8 cellular contexts compared by ENCODE assay signal in genomic region chr7:116630932-116631449, GRCh38. TPM values are rescaled to one million over a fixed set of nuclear protein-coding genes. Genes with fewer than 3 reads are reported as not detected.
DNase-seq lines count a peak whose midpoint lies in the region; ATAC-seq, FAIRE-seq and TF ChIP-seq lines count a peak whose summit lies in the region.

No MANE protein-coding gene starts in this region.

- no peaks in the 10 kb centered on the region for H3K79me2 ChIP-seq in MM.1S (ENCODE audit: low read length)

- H3K9me2 ChIP-seq in MM.1S (replicated peaks; ENCODE audit: insufficient read depth, low read length), result no peaks in the 10 kb centered on the region

- H3K4me1 ChIP-seq in A673 (ENCODE audit: insufficient read depth, low read length, poor library complexity, severe bottlenecking), result peaks cover 7% of the 10 kb centered on the region
- peaks cover 27% of the 10 kb centered on the region for H3K4me1 ChIP-seq in MM.1S (ENCODE audit: low read length)
- peaks cover 2 to 9% of the 10 kb centered on the region in 2 donors for H3K4me1 ChIP-seq in mucosa of rectum (ENCODE audit: control insufficient read depth in 2 of 2, insufficient read depth in 2 of 2, low read length in 2 of 2)

- intact Hi-C loops in A673 (cut with micrococcal nuclease; ENCODE audit: unreplicated experiment), result no loop called here

- peak; percentile 49 for ATAC-seq in GM21381 (IDR thresholded peaks at IDR 0.05; ENCODE audit: unreplicated experiment)
- no peak for ATAC-seq in GM18868 (IDR thresholded peaks at IDR 0.05; ENCODE audit: unreplicated experiment)

- POLR2A ChIA-PET in A673 (lab: Charles Lee; ENCODE audit: low non-redundant PET), result no interaction called here

- no peak for TF ChIP-seq CTCF in A673 (conservative IDR thresholded peaks at IDR 0.05; ENCODE audit: low read depth, low read length)
- no peak for TF ChIP-seq CTCF in MM.1S (IDR thresholded peaks at IDR 0.05; ENCODE audit: low read length)
- TF ChIP-seq CTCF in bronchial epithelial cell (IDR thresholded peaks at IDR 0.05; ENCODE audit: insufficient read depth, low read length, severe bottlenecking), result no peak

- H3K4me2 ChIP-seq in MM.1S (ENCODE audit: low read depth, low read length), result peak overlapping the region; percentile 86

- H3K27me3 ChIP-seq in A673 (replicated peaks; ENCODE audit: insufficient read depth, low read depth, low read length, poor library complexity), result no peaks in the 10 kb centered on the region
- no peaks in the 10 kb centered on the region for H3K27me3 ChIP-seq in MM.1S (replicated peaks; ENCODE audit: insufficient read depth, low read length)
- H3K27me3 ChIP-seq in bronchial epithelial cell (ENCODE audit: control insufficient read depth, insufficient read depth, low read length), result no peaks in the 10 kb centered on the region
- no peaks in the 10 kb centered on the region for H3K27me3 ChIP-seq in mucosa of rectum (ENCODE audit: control insufficient read depth in 2 of 2, insufficient read depth in 2 of 2, low read length in 2 of 2)

- CTCF ChIA-PET in A673 (lab: Charles Lee), result interaction anchor here (0.6 kb wide), 1 partner anchor 85 kb away, joined by 3 read pairs; no protein-coding TSS in a partner anchor

- no peak overlapping the region for H3K4me3 ChIP-seq in A673 (ENCODE audit: low read depth, low read length, poor library complexity, severe bottlenecking)
- H3K4me3 ChIP-seq in MM.1S (ENCODE audit: low read length), result peak overlapping the region; percentile 53
- H3K4me3 ChIP-seq in bronchial epithelial cell (ENCODE audit: low read depth, low read length), result no peak overlapping the region
- H3K4me3 ChIP-seq in mucosa of rectum (ENCODE audit: low read length in 2 of 2), result peak overlapping the region; percentile 44 to 58

- H2AFZ ChIP-seq in MM.1S (ENCODE audit: low read length), result peak overlapping the region; percentile 68

- no TSS peak for BruUV-seq in A673 (replicated peaks; lab: Mats Ljungman, UMichigan)

- FAIRE-seq in bronchial epithelial cell (lab: Jason Lieb, UNC), result peak; percentile 99

- H3K27ac ChIP-seq in A673 (ENCODE audit: low read depth, low read length, poor library complexity, severe bottlenecking), result no peak overlapping the region
- peak overlapping the region; percentile 49 for H3K27ac ChIP-seq in MM.1S (ENCODE audit: low read length)
- peak overlapping the region; percentile 69 for H3K27ac ChIP-seq in mucosa of rectum (ENCODE audit: low read depth in 2 of 2, low read length in 2 of 2)

- H3K9ac ChIP-seq in MM.1S (ENCODE audit: low read length), result peak overlapping the region; percentile 30; the same call in 1 of the 2 replicates
- H3K9ac ChIP-seq in mucosa of rectum (ENCODE audit: low read depth in 1 of 2, low read length in 2 of 2), result peak overlapping the region in 1 of 2 donors; percentile 17

- no peaks in the 10 kb centered on the region for H3K9me3 ChIP-seq in A673 (ENCODE audit: low read depth, low read length, poor library complexity, severe bottlenecking)
- H3K9me3 ChIP-seq in MM.1S (replicated peaks; ENCODE audit: insufficient read depth, low read length), result no peaks in the 10 kb centered on the region
- H3K9me3 ChIP-seq in mucosa of rectum (ENCODE audit: control insufficient read depth in 2 of 2, low read length in 2 of 2), result no peaks in the 10 kb centered on the region

- DNase-seq in A673 (ENCODE audit: low spot score) (peak; percentile 35), MM.1S (peak; percentile 67), bronchial epithelial cell (ENCODE audit: low read depth) (peak; percentile 98)
- DNase-seq in activated CD4-positive, CD25-positive, alpha-beta regulatory T cell (lab: John Stamatoyannopoulos, UW), result no peak
- DNase-seq in NK-92 treated with Interleukin-12 subunit alpha and Interleukin-12 subunit beta, amount 100 ng/mL, for 24 hours (lab: John Stamatoyannopoulos, UW), result no peak

- no peaks in the 10 kb centered on the region for H4K20me1 ChIP-seq in MM.1S (ENCODE audit: insufficient read depth, low read length)

- no peaks in the 10 kb centered on the region for H3K36me3 ChIP-seq in A673 (ENCODE audit: insufficient read depth, low read length, poor library complexity, severe bottlenecking)
- H3K36me3 ChIP-seq in MM.1S (replicated peaks; ENCODE audit: insufficient read depth, low read length), result no peaks in the 10 kb centered on the region
- H3K36me3 ChIP-seq in bronchial epithelial cell (ENCODE audit: control insufficient read depth, insufficient read depth, low read length), result no peaks in the 10 kb centered on the region
- no peaks in the 10 kb centered on the region for H3K36me3 ChIP-seq in mucosa of rectum (ENCODE audit: control insufficient read depth in 2 of 2, insufficient read depth in 2 of 2, low read length in 2 of 2)

- H3F3A ChIP-seq in MM.1S (ENCODE audit: insufficient read depth, low read length), result peaks cover 10% of the 10 kb centered on the region

RNA-seq across cellular contexts. Expression of gene MET, which starts 41.0 kb away (rescaled TPM):
- total RNA-seq in A673 (2021), result 5.7 and 6.8 TPM in 2 replicates
- total RNA-seq in bronchial epithelial cell, result 135 and 156 TPM in 2 replicates

Comparison
In these comparisons a context has a peak if more than half of its experiments do, and no peak if none do; other contexts are left out.
1. DNase-seq: peak in A673 (single experiment), MM.1S (single experiment) and bronchial epithelial cell (single experiment); none in activated CD4-positive, CD25-positive, alpha-beta regulatory T cell (0 of 4) and NK-92 treated with Interleukin-12 subunit alpha and Interleukin-12 subunit beta, amount 100 ng/mL, for 24 hours (single experiment).
2. H3K4me3 ChIP-seq: peak in MM.1S (single experiment) and mucosa of rectum (2 of 2); none in A673 (single experiment) and bronchial epithelial cell (single experiment).
3. RNA of gene MET, which starts 41.0 kb away (total RNA-seq): 135 to 156 TPM in bronchial epithelial cell; 5.7 to 6.8 TPM in A673; every median in the first group is over 10 times any median in the second.